Comparison of ENCODE assay signal across 30 cellular contexts in genomic region chr16:19540241-19540970, GRCh38.
"Had no signal": no experiment of that assay in that cellular context is flagged by ENCODE, and none has a peak within 500 bp of the region (broad histone marks: within the 10 kb centered on the region; RNA-seq: fewer than 3 reads in every experiment).

No MANE protein-coding gene starts in this region.

- H3K36me3 ChIP-seq: breast epithelium had no signal

- H3K27me3 ChIP-seq: ascending aorta, breast epithelium, cardiac muscle cell, esophagus muscularis mucosa, foreskin keratinocyte, gastrocnemius medialis, heart left ventricle had no signal

- H3K9me3 ChIP-seq: ascending aorta, breast epithelium, esophagus muscularis mucosa, gastrocnemius medialis, heart left ventricle had no signal

- ATAC-seq: activated CD4-positive, alpha-beta T cell treated with anti-CD3 and anti-CD28 coated beads for 36 hours; activated naive CD4-positive, alpha-beta T cell treated with anti-CD3 and anti-CD28 coated beads, Interleukin-2, amount 50 U/mL, for 72 hours; activated T-cell treated with anti-CD3 and anti-CD28 coated beads, Interleukin-2, amount 50 U/mL, for 72 hours; effector memory CD8-positive, alpha-beta T cell; foreskin keratinocyte; gastrocnemius medialis; heart left ventricle; T-helper 17 cell had no signal

- H3K27ac ChIP-seq: ascending aorta, breast epithelium, cardiac muscle cell, coronary artery, esophagus muscularis mucosa, foreskin keratinocyte, gastrocnemius medialis, heart left ventricle had no signal

- H3K4me3 ChIP-seq: ascending aorta, breast epithelium, cardiac muscle cell, coronary artery, esophagus muscularis mucosa, gastrocnemius medialis, heart left ventricle had no signal

- DNase-seq: activated CD4-positive, alpha-beta memory T cell treated with anti-CD3 and anti-CD28 coated beads for 36 hours; activated CD4-positive, alpha-beta T cell treated with anti-CD3 and anti-CD28 coated beads for 36 hours; activated CD4-positive, alpha-beta T cell treated with anti-CD3 and anti-CD28 coated beads, Interleukin-2, amount 10 ng/mL, durations not matched to agents 24 days and 14 days; activated CD4-positive, CD25-positive, alpha-beta regulatory T cell; activated CD4-positive, CD25-positive, alpha-beta regulatory T cell treated with anti-CD3 and anti-CD28 coated beads, Interleukin-2, amount 50 U/mL, for 72 hours; activated CD8-positive, alpha-beta memory T cell treated with anti-CD3 and anti-CD28 coated beads, Interleukin-2, amount 50 U/mL, for 48 hours; activated gamma-delta T cell; activated naive CD4-positive, alpha-beta T cell; activated naive CD4-positive, alpha-beta T cell treated with anti-CD3 and anti-CD28 coated beads, Interleukin-2, amount 10 ng/mL, durations not matched to agents 7 days and 5 days; activated naive CD8-positive, alpha-beta T cell treated with anti-CD3 and anti-CD28 coated beads, Interleukin-2, amount 10 ng/mL, durations not matched to agents 7 days and 5 days; activated T-cell treated with anti-CD3 and anti-CD28 coated beads for 4 hours; activated T-cell treated with anti-CD3 and anti-CD28 coated beads, Interleukin-2, amount 50 U/mL, for 24 hours; activated T-cell treated with anti-CD3 and anti-CD28 coated beads, Interleukin-2, amount 50 U/mL, for 72 hours; central memory CD4-positive, alpha-beta T cell; cerebellar nuclear complex; effector CD4-positive, alpha-beta T cell; effector memory CD8-positive, alpha-beta T cell; erythroblast; foreskin keratinocyte; gastrocnemius medialis; glutamatergic neuron; heart left ventricle; T-helper 17 cell; T1000 had no signal

- H3K4me1 ChIP-seq: ascending aorta, breast epithelium, foreskin keratinocyte, gastrocnemius medialis, heart left ventricle had no signal
